Comparison of ENCODE assay signal across 10 cellular contexts in the genomic region with DNA sequence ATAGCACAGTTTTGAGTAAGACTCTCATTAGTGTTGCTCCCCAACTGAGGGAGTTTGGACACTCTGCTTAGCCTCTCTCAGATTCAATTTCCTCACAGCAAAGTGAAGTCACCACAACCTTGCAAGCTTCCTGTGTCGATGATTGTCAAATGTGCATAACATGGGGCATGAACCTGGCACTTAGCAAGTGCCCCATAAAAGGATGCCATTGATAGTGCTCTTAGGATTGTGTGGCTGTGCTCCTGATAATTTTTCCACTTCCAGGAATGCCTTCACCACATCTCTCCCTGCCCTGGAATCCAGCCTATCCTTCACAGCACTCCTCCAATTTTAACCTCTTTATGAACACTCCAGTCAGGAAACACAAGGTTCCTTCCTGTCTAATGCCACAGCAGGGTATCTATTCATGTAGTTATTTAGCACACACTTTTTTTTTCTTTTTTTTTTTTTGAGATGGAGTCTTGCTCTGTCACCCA.
DNase-seq lines count a peak whose midpoint lies in the region; ATAC-seq and TF ChIP-seq lines count a peak whose summit lies in the region.
"Had no signal": no experiment of that assay in that cellular context is flagged by ENCODE, and none has a peak within 500 bp of the region (broad histone marks: within the 10 kb centered on the region; RNA-seq: fewer than 3 reads in every experiment).

No MANE protein-coding gene starts in this region.

- no peaks in the 10 kb centered on the region for H3K9me3 Mint-ChIP-seq in activated CD4-positive, alpha-beta T cell treated with anti-CD3 and anti-CD28 coated beads, Interleukin-2, amount 10 ng/mL, durations not matched to agents 7 days and 5 days
- H3K9me3 Mint-ChIP-seq in activated CD4-positive, alpha-beta memory T cell treated with anti-CD3 and anti-CD28 coated beads, Interleukin-2, amount 10 ng/mL, durations not matched to agents 7 days and 5 days, result no peaks in the 10 kb centered on the region
- no peaks in the 10 kb centered on the region for H3K9me3 Mint-ChIP-seq in naive thymus-derived CD8-positive, alpha-beta T cell

- CTCF ChIA-PET in activated CD4-positive, alpha-beta T cell treated with anti-CD3 and anti-CD28 coated beads, Interleukin-2, amount 10 ng/mL, durations not matched to agents 7 days and 5 days (lab: Charles Lee), result interaction anchor here (0.6 kb wide), 1 partner anchor 19 kb away, joined by 3 read pairs; no protein-coding TSS in a partner anchor
- CTCF ChIA-PET in activated CD4-positive, alpha-beta memory T cell treated with anti-CD3 and anti-CD28 coated beads, Interleukin-2, amount 10 ng/mL, durations not matched to agents 7 days and 5 days (lab: Charles Lee), result no interaction called here
- CTCF ChIA-PET in HEK293T (lab: Yijun Ruan, JAX), result interaction anchor here (0.6 kb wide), 1 partner anchor 13 kb away, joined by 3 read pairs; no protein-coding TSS in a partner anchor

- peaks cover 15% of the 10 kb centered on the region for H3K36me3 Mint-ChIP-seq in activated CD4-positive, alpha-beta T cell treated with anti-CD3 and anti-CD28 coated beads, Interleukin-2, amount 10 ng/mL, durations not matched to agents 7 days and 5 days (ENCODE audit: low read depth)
- H3K36me3 Mint-ChIP-seq in activated CD4-positive, alpha-beta memory T cell treated with anti-CD3 and anti-CD28 coated beads, Interleukin-2, amount 10 ng/mL, durations not matched to agents 7 days and 5 days (ENCODE audit: low read depth), result peaks cover 40% of the 10 kb centered on the region
- H3K36me3 Mint-ChIP-seq in naive thymus-derived CD8-positive, alpha-beta T cell, result peaks cover 0 to 35% (median 19%) of the 10 kb centered on the region in 3 donors

- H3K27me3 Mint-ChIP-seq in activated CD4-positive, alpha-beta T cell treated with anti-CD3 and anti-CD28 coated beads, Interleukin-2, amount 10 ng/mL, durations not matched to agents 7 days and 5 days, result no peaks in the 10 kb centered on the region
- no peaks in the 10 kb centered on the region for H3K27me3 Mint-ChIP-seq in activated CD4-positive, alpha-beta memory T cell treated with anti-CD3 and anti-CD28 coated beads, Interleukin-2, amount 10 ng/mL, durations not matched to agents 7 days and 5 days
- no peaks in the 10 kb centered on the region for H3K27me3 Mint-ChIP-seq in naive thymus-derived CD8-positive, alpha-beta T cell

- peak; percentile 75 for ATAC-seq in GM21576 (IDR thresholded peaks at IDR 0.05; ENCODE audit: unreplicated experiment)
- ATAC-seq in naive thymus-derived CD8-positive, alpha-beta T cell, result peak; percentile 37 to 39

- peak overlapping the region; percentile 81 for H3K27ac Mint-ChIP-seq in activated CD4-positive, alpha-beta T cell treated with anti-CD3 and anti-CD28 coated beads, Interleukin-2, amount 10 ng/mL, durations not matched to agents 7 days and 5 days
- H3K27ac Mint-ChIP-seq in activated CD4-positive, alpha-beta memory T cell treated with anti-CD3 and anti-CD28 coated beads, Interleukin-2, amount 10 ng/mL, durations not matched to agents 7 days and 5 days, result peak overlapping the region; percentile 66
- peak overlapping the region in 8 of 10 donors; percentile 8 to 80 (median 70) for H3K27ac Mint-ChIP-seq in naive thymus-derived CD8-positive, alpha-beta T cell

- peak; percentile 28 for DNase-seq in activated CD4-positive, alpha-beta T cell treated with anti-CD3 and anti-CD28 coated beads, Interleukin-2, amount 10 ng/mL, durations not matched to agents 7 days and 5 days
- DNase-seq in activated CD4-positive, alpha-beta T cell treated with anti-CD3 and anti-CD28 coated beads, Interleukin-2, amount 50 U/mL, for 1 hour, result no peak
- peak; percentile 48 for DNase-seq in activated CD4-positive, alpha-beta memory T cell treated with anti-CD3 and anti-CD28 coated beads, Interleukin-2, amount 10 ng/mL, durations not matched to agents 7 days and 5 days
- DNase-seq in naive thymus-derived CD8-positive, alpha-beta T cell, result no peak
- DNase-seq in HuH-7 (ENCODE audit: low spot score) (no peak), HEK293T (ENCODE audit: extremely low spot score) (no peak), HK-2 (ENCODE audit: unreplicated experiment) (no peak)
- DNase-seq: activated CD8-positive, alpha-beta memory T cell treated with anti-CD3 and anti-CD28 coated beads, Interleukin-2, amount 50 U/mL, for 48 hours; nucleus accumbens had no signal

- no peak overlapping the region for H3K4me3 Mint-ChIP-seq in activated CD4-positive, alpha-beta T cell treated with anti-CD3 and anti-CD28 coated beads, Interleukin-2, amount 10 ng/mL, durations not matched to agents 7 days and 5 days
- no peak overlapping the region for H3K4me3 Mint-ChIP-seq in activated CD4-positive, alpha-beta memory T cell treated with anti-CD3 and anti-CD28 coated beads, Interleukin-2, amount 10 ng/mL, durations not matched to agents 7 days and 5 days
- peak overlapping the region in 2 of 10 donors; percentile 27 to 39 for H3K4me3 Mint-ChIP-seq in naive thymus-derived CD8-positive, alpha-beta T cell

- POLR2A ChIA-PET in activated CD4-positive, alpha-beta T cell treated with anti-CD3 and anti-CD28 coated beads, Interleukin-2, amount 10 ng/mL, durations not matched to agents 7 days and 5 days (lab: Charles Lee), result no interaction called here
- POLR2A ChIA-PET in activated CD4-positive, alpha-beta memory T cell treated with anti-CD3 and anti-CD28 coated beads, Interleukin-2, amount 10 ng/mL, durations not matched to agents 7 days and 5 days (lab: Charles Lee), result interaction anchor here (5.1 kb wide), 1 partner anchor 18 kb away, joined by 33 read pairs; no protein-coding TSS in a partner anchor
- POLR2A ChIA-PET in naive thymus-derived CD8-positive, alpha-beta T cell (lab: Charles Lee), result no interaction called here
- POLR2A ChIA-PET in HEK293T (lab: Yijun Ruan, JAX), result no interaction called here

- peaks cover 34% of the 10 kb centered on the region for H3K4me1 Mint-ChIP-seq in activated CD4-positive, alpha-beta T cell treated with anti-CD3 and anti-CD28 coated beads, Interleukin-2, amount 10 ng/mL, durations not matched to agents 7 days and 5 days
- peaks cover 45% of the 10 kb centered on the region for H3K4me1 Mint-ChIP-seq in activated CD4-positive, alpha-beta memory T cell treated with anti-CD3 and anti-CD28 coated beads, Interleukin-2, amount 10 ng/mL, durations not matched to agents 7 days and 5 days
- H3K4me1 Mint-ChIP-seq in naive thymus-derived CD8-positive, alpha-beta T cell, result peaks cover 0 to 24% (median 13%) of the 10 kb centered on the region in 4 donors

TF ChIP-seq in HEK293T, 16 proteins besides CTCF, POLR2A, EP300 and RAD21:
- TF ChIP-seq LEF1 (IDR thresholded peaks at IDR 0.05; ENCODE audit: borderline replicate concordance) (no peak), TARDBP (IDR thresholded peaks at IDR 0.05) (no peak), FOXM1 (IDR thresholded peaks at IDR 0.05; ENCODE audit: borderline replicate concordance) (no peak), L3MBTL2 (conservative IDR thresholded peaks at IDR 0.05) (no peak), SP1 (IDR thresholded peaks at IDR 0.05) (no peak), ARNT (IDR thresholded peaks at IDR 0.05) (no peak), FOXK2 (IDR thresholded peaks at IDR 0.05) (no peak), ELF4 (IDR thresholded peaks at IDR 0.05) (no peak), HDGF (IDR thresholded peaks at IDR 0.05; ENCODE audit: borderline replicate concordance) (no peak), ZNF384 (IDR thresholded peaks at IDR 0.05) (no peak), SUZ12 (IDR thresholded peaks at IDR 0.05) (no peak)
- TF ChIP-seq, protein P1, sequence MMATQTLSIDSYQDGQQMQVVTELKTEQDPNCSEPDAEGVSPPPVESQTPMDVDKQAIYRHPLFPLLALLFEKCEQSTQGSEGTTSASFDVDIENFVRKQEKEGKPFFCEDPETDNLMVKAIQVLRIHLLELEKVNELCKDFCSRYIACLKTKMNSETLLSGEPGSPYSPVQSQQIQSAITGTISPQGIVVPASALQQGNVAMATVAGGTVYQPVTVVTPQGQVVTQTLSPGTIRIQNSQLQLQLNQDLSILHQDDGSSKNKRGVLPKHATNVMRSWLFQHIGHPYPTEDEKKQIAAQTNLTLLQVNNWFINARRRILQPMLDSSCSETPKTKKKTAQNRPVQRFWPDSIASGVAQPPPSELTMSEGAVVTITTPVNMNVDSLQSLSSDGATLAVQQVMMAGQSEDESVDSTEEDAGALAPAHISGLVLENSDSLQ (IDR thresholded peaks at IDR 0.05), result no peak

Comparison
In these comparisons a context has a peak if more than half of its experiments do, and no peak if none do; other contexts are left out.
1. DNase-seq: peak in activated CD4-positive, alpha-beta T cell treated with anti-CD3 and anti-CD28 coated beads, Interleukin-2, amount 10 ng/mL, durations not matched to agents 7 days and 5 days (single experiment) and activated CD4-positive, alpha-beta memory T cell treated with anti-CD3 and anti-CD28 coated beads, Interleukin-2, amount 10 ng/mL, durations not matched to agents 7 days and 5 days (single experiment); none in activated CD4-positive, alpha-beta T cell treated with anti-CD3 and anti-CD28 coated beads, Interleukin-2, amount 50 U/mL, for 1 hour (single experiment), naive thymus-derived CD8-positive, alpha-beta T cell (0 of 10), HuH-7 (single experiment), HEK293T (single experiment) and HK-2 (single experiment).
2. Peak in every context shown above with its lines, with median percentiles within 50 percentile points of each other: H3K27ac Mint-ChIP-seq.